ENCODE assay signal across 7 cellular contexts in the genomic region with DNA sequence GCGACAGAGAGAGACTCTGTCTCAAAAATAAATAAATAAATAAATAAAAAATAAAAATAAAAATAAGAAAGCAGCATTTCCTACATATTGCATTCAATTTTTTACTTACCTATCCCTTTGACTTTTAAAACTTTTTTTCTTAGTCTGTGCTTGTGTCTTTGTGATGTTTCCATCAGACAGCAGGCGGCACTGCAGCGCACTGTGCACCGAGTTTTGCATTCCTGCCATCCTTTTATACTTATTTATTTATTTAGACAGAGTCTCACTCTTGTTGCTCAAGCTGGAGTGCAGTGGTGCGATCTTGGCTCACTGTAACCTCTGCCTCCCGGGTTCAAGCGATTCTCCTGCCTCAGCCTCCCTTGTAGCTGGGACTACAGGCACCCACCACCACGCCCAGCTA.
A peak's percentile ranks its signal among the peaks of the same experiment; 100 is the strongest.
DNase-seq lines count a peak whose midpoint lies in the region; ATAC-seq and TF ChIP-seq lines count a peak whose summit lies in the region.
"Not testable (repeated sequence)": the region's sequence is repeated elsewhere in the genome, so short reads cannot be mapped to it uniquely, and the experiment has no call there.

No MANE protein-coding gene starts in this region.

- POLR2A ChIA-PET in PC-3 (lab: Charles Lee; ENCODE audit: unreplicated experiment); activated CD4-positive, alpha-beta memory T cell treated with anti-CD3 and anti-CD28 coated beads for 36 hours (lab: Charles Lee): not testable (repeated sequence)

- H3K79me2 ChIP-seq in PC-3 (ENCODE audit: low read length); osteoblast (ENCODE audit: insufficient read depth, low read length): not testable (repeated sequence)

- not testable (repeated sequence) for H3F3A ChIP-seq in PC-3 (ENCODE audit: low read length, unreplicated experiment)

- H3K4me1 Mint-ChIP-seq in activated CD4-positive, alpha-beta memory T cell treated with anti-CD3 and anti-CD28 coated beads for 36 hours (ENCODE audit: low read depth): not testable (repeated sequence)

- not testable (repeated sequence) for TF ChIP-seq POLR2A in heart left ventricle (IDR thresholded peaks at IDR 0.05)

- not testable (repeated sequence) for H3K4me3 ChIP-seq in PC-3 (ENCODE audit: low read length); brain microvascular endothelial cell (ENCODE audit: low read depth, low read length); heart left ventricle; osteoblast (ENCODE audit: insufficient read depth, low read length)

- not testable (repeated sequence) for H3K36me3 Mint-ChIP-seq in activated CD4-positive, alpha-beta memory T cell treated with anti-CD3 and anti-CD28 coated beads for 36 hours

- not testable (repeated sequence) for H3K27ac Mint-ChIP-seq in activated CD4-positive, alpha-beta memory T cell treated with anti-CD3 and anti-CD28 coated beads for 36 hours

- H3K4me1 ChIP-seq in PC-3 (ENCODE audit: insufficient read depth, low read length); heart left ventricle; osteoblast (ENCODE audit: insufficient read depth, low read length): not testable (repeated sequence)

- H3K9me2 ChIP-seq in PC-3 (replicated peaks; ENCODE audit: low read length): not testable (repeated sequence)

- not testable (repeated sequence) for H3K27me3 ChIP-seq in PC-3 (ENCODE audit: low read length); brain microvascular endothelial cell (replicated peaks); heart left ventricle; osteoblast (ENCODE audit: insufficient read depth, low read length)

- peak; percentile 41 for TF ChIP-seq CTCF in GM10266 (IDR thresholded peaks at IDR 0.05; ENCODE audit: control insufficient read depth, insufficient read depth, low read depth, missing control alignments)
- TF ChIP-seq CTCF in PC-3 (conservative IDR thresholded peaks at IDR 0.05; ENCODE audit: low read depth, low read length): peak; percentile 17; the same call in 1 of the 2 replicates
- TF ChIP-seq CTCF in brain microvascular endothelial cell (IDR thresholded peaks at IDR 0.05; ENCODE audit: low read depth, low read length, missing control alignments): peak; percentile 46
- peak in 10 of 12 donors; percentile 10 to 43 (median 29) for TF ChIP-seq CTCF in heart left ventricle (IDR thresholded peaks at IDR 0.05)
- peak; percentile 29 for TF ChIP-seq CTCF in osteoblast (IDR thresholded peaks at IDR 0.05; ENCODE audit: extremely low read depth, low read depth, low read length)

- CTCF ChIA-PET in PC-3 (lab: Charles Lee); activated CD4-positive, alpha-beta memory T cell treated with anti-CD3 and anti-CD28 coated beads for 36 hours (lab: Charles Lee): not testable (repeated sequence)

- H3K9me3 Mint-ChIP-seq in activated CD4-positive, alpha-beta memory T cell treated with anti-CD3 and anti-CD28 coated beads for 36 hours: not testable (repeated sequence)

- BruUV-seq in PC-3 (replicated peaks; lab: Mats Ljungman, UMichigan): not testable (repeated sequence)

- not testable (repeated sequence) for H3K9me3 ChIP-seq in PC-3 (ENCODE audit: low read length); heart left ventricle; osteoblast (ENCODE audit: low read depth, low read length)

- not testable (repeated sequence) for H3K27me3 Mint-ChIP-seq in activated CD4-positive, alpha-beta memory T cell treated with anti-CD3 and anti-CD28 coated beads for 36 hours

- intact Hi-C loops in PC-3 (cut with micrococcal nuclease); activated CD4-positive, alpha-beta memory T cell treated with anti-CD3 and anti-CD28 coated beads for 36 hours (cut with micrococcal nuclease); heart left ventricle (cut with DNase I): not testable (repeated sequence)

- not testable (repeated sequence) for H2AFZ ChIP-seq in PC-3 (ENCODE audit: low read length); osteoblast (ENCODE audit: low read length)

- 78 to 84% (median 79%) methylated on average over 8 of the region's 8 CpGs for WGBS in heart left ventricle, 4 donors

- peak; percentile 66 for ATAC-seq in HG03175 (IDR thresholded peaks at IDR 0.05; ENCODE audit: unreplicated experiment)
- ATAC-seq in PC-3: peak; percentile 79
- ATAC-seq in heart left ventricle: peak in 2 of 4 donors; percentile 60 to 80

- not testable (repeated sequence) for H3K4me3 Mint-ChIP-seq in activated CD4-positive, alpha-beta memory T cell treated with anti-CD3 and anti-CD28 coated beads for 36 hours

- not testable (repeated sequence) for H3K4me2 ChIP-seq in PC-3 (ENCODE audit: low read length); osteoblast (ENCODE audit: insufficient read depth, low read length)

- not testable (repeated sequence) for H3K36me3 ChIP-seq in PC-3 (ENCODE audit: low read depth, low read length); brain microvascular endothelial cell (replicated peaks); heart left ventricle; osteoblast (ENCODE audit: insufficient read depth, low read length)

- in situ Hi-C loops in brain microvascular endothelial cell (cut with HindIII; ENCODE audit: low pct_ligation_motif_present, low sequenced_read_pairs): not testable (repeated sequence)

- DNase-seq in GM10266 (ENCODE audit: extremely low spot score); PC-3; osteoblast (ENCODE audit: insufficient read length, low spot score, missing footprints): not testable (repeated sequence)
- DNase-seq in activated CD4-positive, alpha-beta memory T cell treated with anti-CD3 and anti-CD28 coated beads for 36 hours: peak; percentile 47
- peak; percentile 78 for DNase-seq in brain microvascular endothelial cell
- peak; percentile 15 to 62 (median 40) for DNase-seq in heart left ventricle

- H3K27ac ChIP-seq in PC-3 (ENCODE audit: low read length); brain microvascular endothelial cell; heart left ventricle; osteoblast (ENCODE audit: low read depth, low read length): not testable (repeated sequence)

- H4K20me1 ChIP-seq in PC-3 (ENCODE audit: low read length); osteoblast (ENCODE audit: insufficient read depth, low read length): not testable (repeated sequence)

- H3K9ac ChIP-seq in PC-3 (ENCODE audit: low read length): not testable (repeated sequence)
